ENCODE assay signal across 1 cellular context in the genomic region with DNA sequence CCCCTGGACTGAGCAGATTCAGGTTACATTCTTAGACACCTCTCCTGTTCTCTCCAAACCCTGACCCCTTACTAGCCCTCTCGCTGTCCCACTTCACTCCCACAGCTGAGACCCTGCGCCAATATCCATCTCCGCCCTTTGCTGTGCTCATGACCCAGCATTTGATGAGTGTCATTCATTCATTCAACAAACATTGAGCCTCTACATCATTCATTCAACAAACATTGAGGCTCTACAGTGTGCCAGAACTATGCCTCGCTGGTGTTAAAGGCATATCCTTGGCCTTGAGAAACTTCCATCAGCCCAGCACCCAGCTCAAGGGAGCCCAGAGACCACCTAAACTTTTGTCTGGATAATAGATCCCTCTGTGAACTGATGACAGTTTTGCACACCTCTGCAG.
TF ChIP-seq lines count a peak whose summit lies in the region.

No MANE protein-coding gene starts in this region.

TF ChIP-seq in H1, 55 proteins besides CTCF, POLR2A, EP300 and RAD21:
- TF ChIP-seq JUN (IDR thresholded peaks at IDR 0.05; ENCODE audit: low read depth, low read length) = no peak
- no peak for TF ChIP-seq TEAD4 (IDR thresholded peaks at IDR 0.05; ENCODE audit: low read depth, low read length)
- no peak for TF ChIP-seq RFX5 (IDR thresholded peaks at IDR 0.05; ENCODE audit: borderline replicate concordance, low read depth, low read length)
- TF ChIP-seq SUZ12 (IDR thresholded peaks at IDR 0.05; ENCODE audit: low read length) = no peak
- TF ChIP-seq CHD2 (IDR thresholded peaks at IDR 0.05; ENCODE audit: low read length) = no peak
- no peak for TF ChIP-seq TAF1 (IDR thresholded peaks at IDR 0.05; ENCODE audit: low read depth, low read length)
